ENCODE assay signal across 10 cellular contexts in genomic region chr21:33412832-33413519, GRCh38. TPM values are rescaled to one million over a fixed set of nuclear protein-coding genes. Genes with fewer than 3 reads are reported as not detected.
DNase-seq lines count a peak whose midpoint lies in the region; ATAC-seq and TF ChIP-seq lines count a peak whose summit lies in the region.
"Had no signal": no experiment of that assay in that cellular context is flagged by ENCODE, and none has a peak within 500 bp of the region (broad histone marks: within the 10 kb centered on the region; RNA-seq: fewer than 3 reads in every experiment).

No MANE protein-coding gene starts in this region.

- H3K79me2 ChIP-seq in osteoblast (ENCODE audit: insufficient read depth, low read length), result peaks cover 88% of the 10 kb centered on the region

- H3K27ac ChIP-seq in caudate nucleus (ENCODE audit: low read depth, low read length), result peak overlapping the region; percentile 71
- no peak overlapping the region for H3K27ac ChIP-seq in osteoblast (ENCODE audit: low read depth, low read length)

- peaks cover 69% of the 10 kb centered on the region for H4K20me1 ChIP-seq in osteoblast (ENCODE audit: insufficient read depth, low read length)

- H3K36me3 ChIP-seq in osteoblast (ENCODE audit: insufficient read depth, low read length), result peaks cover 49% of the 10 kb centered on the region

- H3K4me2 ChIP-seq in osteoblast (ENCODE audit: insufficient read depth, low read length), result no peak overlapping the region

- peaks cover 14% of the 10 kb centered on the region for H3K4me1 ChIP-seq in osteoblast (ENCODE audit: insufficient read depth, low read length)

- peak; percentile 61 for ATAC-seq in HG02870 (IDR thresholded peaks at IDR 0.05; ENCODE audit: unreplicated experiment)
- no peak for ATAC-seq in omental fat pad (ENCODE audit: low FRiP score)

- no peaks in the 10 kb centered on the region for H3K9me3 ChIP-seq in osteoblast (ENCODE audit: low read depth, low read length)

- H3K27me3 ChIP-seq in osteoblast (ENCODE audit: insufficient read depth, low read length), result no peaks in the 10 kb centered on the region

- H2AFZ ChIP-seq in osteoblast (ENCODE audit: low read length), result no peak overlapping the region

- TF ChIP-seq CTCF in GM13976 (IDR thresholded peaks at IDR 0.05; ENCODE audit: borderline replicate concordance, control extremely low read depth, extremely low read depth, insufficient read depth, missing control alignments) (no peak), osteoblast (IDR thresholded peaks at IDR 0.05; ENCODE audit: extremely low read depth, low read depth, low read length) (no peak), omental fat pad (IDR thresholded peaks at IDR 0.05) (no peak)

- DNase-seq in GM13976 (ENCODE audit: low spot score) (peak; percentile 57), caudate nucleus (lab: John Stamatoyannopoulos, UW) (no peak), osteoblast (ENCODE audit: insufficient read length, low spot score, missing footprints) (peak; percentile 51), 8988T (no peak), globus pallidus (ENCODE audit: low spot score) (no peak), omental fat pad (ENCODE audit: low spot score) (no peak), NCI-H2107 (lab: John Stamatoyannopoulos, UW) (no peak)
- DNase-seq: NCI-H345, T1000 had no signal

- H3K4me3 ChIP-seq in osteoblast (ENCODE audit: insufficient read depth, low read length), result no peak overlapping the region

- in situ Hi-C loops in GM13976 (cut with MboI; ENCODE audit: low sequenced_read_pairs, unreplicated experiment), result no loop called here

RNA-seq across cellular contexts. Expression of gene IFNGR2, which starts 9.8 kb away (rescaled TPM):
- total RNA-seq in osteoblast (60.1 and 63.1 TPM in 2 replicates), omental fat pad (100 to 1,000 TPM in 1 of 4 donors, 10 to 100 TPM in 3; 69.5 to 121 (median 82.4) TPM)

Comparison
In these comparisons a context has a peak if more than half of its experiments do, and no peak if none do; other contexts are left out.
1. DNase-seq: peak in GM13976 (single experiment) and osteoblast (single experiment); none in caudate nucleus (0 of 61), 8988T (single experiment), globus pallidus (single experiment), omental fat pad (single experiment) and NCI-H2107 (single experiment).